8 cellular contexts compared by ENCODE assay signal in the genomic region with DNA sequence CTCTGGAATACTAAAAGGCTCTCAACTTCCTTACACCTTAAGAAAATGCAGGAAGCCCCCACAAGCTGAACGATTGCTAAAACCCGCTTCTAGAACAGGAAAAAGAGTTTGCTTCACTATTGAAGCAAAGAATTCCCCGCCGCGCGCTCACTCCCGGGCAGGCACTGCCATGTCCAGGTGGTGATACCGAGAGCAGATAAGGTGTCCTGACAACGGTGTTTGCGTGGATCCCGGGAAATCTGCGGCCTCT. TPM values are rescaled to one million over a fixed set of nuclear protein-coding genes. Genes with fewer than 3 reads are reported as not detected.
DNase-seq lines count a peak whose midpoint lies in the region; ATAC-seq and TF ChIP-seq lines count a peak whose summit lies in the region.

No MANE protein-coding gene starts in this region.

- H3K4me1 Mint-ChIP-seq in natural killer cell treated with Interleukin-12 subunit alpha and Interleukin-12 subunit beta and Interleukin-15 and Interleukin-18, amount 100 ng/mL, for 72 hours (ENCODE audit: low read depth in 2 of 2): peaks cover 6 to 7% of the 10 kb centered on the region in 2 donors

- peaks cover 18 to 33% of the 10 kb centered on the region in 2 donors for H3K27me3 Mint-ChIP-seq in natural killer cell treated with Interleukin-12 subunit alpha and Interleukin-12 subunit beta and Interleukin-15 and Interleukin-18, amount 100 ng/mL, for 72 hours

- no peak overlapping the region for H3K27ac ChIP-seq in SK-N-MC

- H3K4me1 ChIP-seq in endocrine pancreas (ENCODE audit: control insufficient read depth, insufficient read depth, low read length): peaks cover 7% of the 10 kb centered on the region

- H3K9ac ChIP-seq in SK-N-MC (ENCODE audit: insufficient read length) (peak overlapping the region; percentile 21), endocrine pancreas (ENCODE audit: control insufficient read depth, insufficient read depth, low read length) (peak overlapping the region; percentile 89)

- no peak overlapping the region for H3K27ac Mint-ChIP-seq in natural killer cell treated with Interleukin-12 subunit alpha and Interleukin-12 subunit beta and Interleukin-15 and Interleukin-18, amount 100 ng/mL, for 72 hours

- DNase-seq in AG10803 (ENCODE audit: low read depth) (no peak), SK-N-MC (ENCODE audit: low read depth, low spot score) (no peak), KBM-7 (no peak), NOMO-1 treated with DMSO at 0.1 percent for 48 hours (lab: John Stamatoyannopoulos, UW; ENCODE audit: unreplicated experiment) (no peak)
- no peak for DNase-seq in natural killer cell treated with Interleukin-12 subunit alpha and Interleukin-12 subunit beta and Interleukin-15 and Interleukin-18, amount 100 ng/mL, for 72 hours (ENCODE audit: low spot score)

- in situ Hi-C loops in KBM-7 (cut with MboI; ENCODE audit: low pct_unique_long_range_greater_than_20kb, low sequenced_read_pairs): no loop called here

- no peak for TF ChIP-seq CTCF in AG10803 (conservative IDR thresholded peaks at IDR 0.05; ENCODE audit: low read length)

- ATAC-seq in GM21360 (IDR thresholded peaks at IDR 0.05; ENCODE audit: unreplicated experiment) (peak; percentile 2), HG02884 (IDR thresholded peaks at IDR 0.05; ENCODE audit: unreplicated experiment) (no peak)
- ATAC-seq in natural killer cell treated with Interleukin-12 subunit alpha and Interleukin-12 subunit beta and Interleukin-15 and Interleukin-18, amount 100 ng/mL, for 72 hours: no peak

- H3K36me3 ChIP-seq in SK-N-MC (ENCODE audit: insufficient read depth, low read length) (no peaks in the 10 kb centered on the region), endocrine pancreas (ENCODE audit: control insufficient read depth, insufficient read depth, low read length) (no peaks in the 10 kb centered on the region)

- H3K27me3 ChIP-seq in endocrine pancreas (ENCODE audit: control insufficient read depth, insufficient read depth, low read length): no peaks in the 10 kb centered on the region

- peak overlapping the region; percentile 76 for H3K4me3 Mint-ChIP-seq in natural killer cell treated with Interleukin-12 subunit alpha and Interleukin-12 subunit beta and Interleukin-15 and Interleukin-18, amount 100 ng/mL, for 72 hours

- H3K4me3 ChIP-seq in AG10803 (ENCODE audit: low read length) (peak overlapping the region; percentile 18; the same call in 1 of the 2 replicates), SK-N-MC (peak overlapping the region; percentile 90), endocrine pancreas (ENCODE audit: control insufficient read depth, insufficient read depth, low read length) (peak overlapping the region; percentile 92)

- H3K36me3 Mint-ChIP-seq in natural killer cell treated with Interleukin-12 subunit alpha and Interleukin-12 subunit beta and Interleukin-15 and Interleukin-18, amount 100 ng/mL, for 72 hours: no peaks in the 10 kb centered on the region

- H3K9me3 Mint-ChIP-seq in natural killer cell treated with Interleukin-12 subunit alpha and Interleukin-12 subunit beta and Interleukin-15 and Interleukin-18, amount 100 ng/mL, for 72 hours: no peaks in the 10 kb centered on the region

- H3K9me3 ChIP-seq in SK-N-MC (ENCODE audit: low read depth, low read length): no peaks in the 10 kb centered on the region
- H3K9me3 ChIP-seq in endocrine pancreas (ENCODE audit: control insufficient read depth, low read length): no peaks in the 10 kb centered on the region

RNA-seq across cellular contexts. Expression of gene RRAGD, which starts 1.1 kb away (rescaled TPM):
- total RNA-seq in natural killer cell treated with Interleukin-12 subunit alpha and Interleukin-12 subunit beta and Interleukin-15 and Interleukin-18, amount 100 ng/mL, for 72 hours: 1 to 10 TPM in 1 of 2 donors, under 1 TPM in 1; 0.98 to 1.3 TPM

RNA-seq across cellular contexts. Expression of gene ANKRD6, which starts 22.0 kb away (rescaled TPM):
- 1 to 10 TPM; 1.6 to 3.2 TPM for total RNA-seq in natural killer cell treated with Interleukin-12 subunit alpha and Interleukin-12 subunit beta and Interleukin-15 and Interleukin-18, amount 100 ng/mL, for 72 hours

RNA-seq across cellular contexts. Expression of gene UBE2J1, which starts 58.4 kb away (rescaled TPM):
- 10 to 100 TPM; 31.1 to 35.0 TPM for total RNA-seq in natural killer cell treated with Interleukin-12 subunit alpha and Interleukin-12 subunit beta and Interleukin-15 and Interleukin-18, amount 100 ng/mL, for 72 hours

Comparison
In these comparisons a context has a peak if more than half of its experiments do, and no peak if none do; other contexts are left out.
1. H3K4me3 ChIP-seq: peak in every context shown above with its lines; median percentile 92 in endocrine pancreas; 90 in SK-N-MC; 18 in AG10803.